ENCODE assay signal across 25 cellular contexts in the genomic region with DNA sequence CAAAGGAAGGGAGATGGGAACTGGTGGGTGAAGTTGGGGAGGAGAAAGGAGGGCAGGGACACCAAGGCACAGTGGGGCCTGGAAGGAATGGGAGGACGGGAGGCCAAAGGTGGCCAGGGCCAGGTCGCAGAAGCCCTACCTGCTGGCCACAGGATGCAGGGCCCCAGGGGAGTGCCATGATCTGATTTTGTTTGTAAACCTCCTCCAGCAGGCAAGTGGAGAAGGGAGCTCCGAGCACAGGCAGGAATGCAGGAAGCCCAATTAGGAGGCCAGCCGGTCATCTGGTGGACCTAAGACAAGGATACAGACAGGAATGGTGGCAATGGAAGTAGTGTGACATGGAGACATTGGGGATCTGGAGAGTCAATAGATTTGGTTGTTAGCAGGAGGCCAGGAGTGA.
"Had no signal": no experiment of that assay in that cellular context is flagged by ENCODE, and none has a peak within 500 bp of the region (broad histone marks: within the 10 kb centered on the region; RNA-seq: fewer than 3 reads in every experiment).

No MANE protein-coding gene starts in this region.

- H3K4me3 Mint-ChIP-seq: activated CD8-positive, alpha-beta T cell treated with anti-CD3 and anti-CD28 coated beads, Interleukin-2, amount 10 ng/mL, durations not matched to agents 7 days and 5 days; activated naive CD8-positive, alpha-beta T cell; activated T-helper 1 cell treated with anti-CD3 and anti-CD28 coated beads, Interleukin-12 subunit alpha, Interleukin-12 subunit beta, Interleukin-2, Interleukin-4 antibody, amounts not matched to agents 30 ng/mL and 10 ng/mL and 1 ng/mL, durations not matched to agents 14 hours and 24 hours and 36 hours; memory B cell; nephron progenitor cell; stimulated activated effector memory CD8-positive, alpha-beta T cell treated with anti-CD3 and anti-CD28 coated beads, Interleukin-12 subunit alpha, Interleukin-12 subunit beta, amount 100 ng/mL, for 72 hours; stimulated activated naive CD8-positive, alpha-beta T cell treated with anti-CD3 and anti-CD28 coated beads, Interleukin-15, amount 100 ng/mL, for 72 hours; T-cell; type B pancreatic cell had no signal

- H3K4me3 ChIP-seq: adrenal gland, ascending aorta, breast epithelium, colonic mucosa, gastroesophageal sphincter, mucosa of descending colon, right lobe of liver had no signal

- H3K27me3 Mint-ChIP-seq: activated naive CD8-positive, alpha-beta T cell; stimulated activated naive CD8-positive, alpha-beta T cell treated with anti-CD3 and anti-CD28 coated beads, Interleukin-15, amount 100 ng/mL, for 72 hours had no signal

- H3K36me3 ChIP-seq: adrenal gland, ascending aorta, breast epithelium, colonic mucosa, gastroesophageal sphincter, right lobe of liver had no signal

- H3K27ac Mint-ChIP-seq: activated CD8-positive, alpha-beta T cell treated with anti-CD3 and anti-CD28 coated beads, Interleukin-2, amount 10 ng/mL, durations not matched to agents 7 days and 5 days; activated naive CD8-positive, alpha-beta T cell; activated T-helper 1 cell treated with anti-CD3 and anti-CD28 coated beads, Interleukin-12 subunit alpha, Interleukin-12 subunit beta, Interleukin-2, Interleukin-4 antibody, amounts not matched to agents 30 ng/mL and 10 ng/mL and 1 ng/mL, durations not matched to agents 14 hours and 24 hours and 36 hours; memory B cell; nephron progenitor cell; stimulated activated effector memory CD8-positive, alpha-beta T cell treated with anti-CD3 and anti-CD28 coated beads, Interleukin-12 subunit alpha, Interleukin-12 subunit beta, amount 100 ng/mL, for 72 hours; T-cell had no signal

- DNase-seq: activated CD4-positive, alpha-beta T cell treated with anti-CD3 and anti-CD28 coated beads for 1 hour; activated CD4-positive, alpha-beta T cell treated with anti-CD3 and anti-CD28 coated beads, Interleukin-2, amount 50 U/mL, for 1 hour; activated CD8-positive, alpha-beta T cell treated with anti-CD3 and anti-CD28 coated beads, Interleukin-2, amount 10 ng/mL, durations not matched to agents 7 days and 5 days; activated gamma-delta T cell treated with Interleukin-2 at 50 U/mL for 16 hours; adrenal gland; colonic mucosa; head of caudate nucleus; hypothalamus; mucosa of descending colon; nephron progenitor cell; nucleus accumbens; right lobe of liver; small intestine; stimulated activated CD4-positive, alpha-beta T cell treated with anti-CD3 and anti-CD28 coated beads, Interleukin-2, amount 100 ng/mL, for 24 hours; stimulated activated naive CD8-positive, alpha-beta T cell treated with anti-CD3 and anti-CD28 coated beads, Interleukin-15, amount 100 ng/mL, for 72 hours; T-cell had no signal

- FAIRE-seq: small intestine, TTC549 had no signal

- H3K27ac ChIP-seq: ascending aorta, breast epithelium, colonic mucosa, right lobe of liver had no signal

- H3K4me1 Mint-ChIP-seq: memory B cell; stimulated activated effector memory CD8-positive, alpha-beta T cell treated with anti-CD3 and anti-CD28 coated beads, Interleukin-12 subunit alpha, Interleukin-12 subunit beta, amount 100 ng/mL, for 72 hours; stimulated activated naive CD8-positive, alpha-beta T cell treated with anti-CD3 and anti-CD28 coated beads, Interleukin-15, amount 100 ng/mL, for 72 hours; T-cell had no signal

- H3K36me3 Mint-ChIP-seq: activated naive CD8-positive, alpha-beta T cell; memory B cell; stimulated activated effector memory CD8-positive, alpha-beta T cell treated with anti-CD3 and anti-CD28 coated beads, Interleukin-12 subunit alpha, Interleukin-12 subunit beta, amount 100 ng/mL, for 72 hours; T-cell; type B pancreatic cell had no signal

- H3K4me1 ChIP-seq: colonic mucosa, right lobe of liver had no signal

- H3K9me3 ChIP-seq: adrenal gland, ascending aorta, breast epithelium, colonic mucosa, gastroesophageal sphincter, mucosa of descending colon, right lobe of liver had no signal

- H3K9me3 Mint-ChIP-seq: activated T-helper 1 cell treated with anti-CD3 and anti-CD28 coated beads, Interleukin-12 subunit alpha, Interleukin-12 subunit beta, Interleukin-2, Interleukin-4 antibody, amounts not matched to agents 30 ng/mL and 10 ng/mL and 1 ng/mL, durations not matched to agents 14 hours and 24 hours and 36 hours; memory B cell; nephron progenitor cell; stimulated activated effector memory CD8-positive, alpha-beta T cell treated with anti-CD3 and anti-CD28 coated beads, Interleukin-12 subunit alpha, Interleukin-12 subunit beta, amount 100 ng/mL, for 72 hours; stimulated activated naive CD8-positive, alpha-beta T cell treated with anti-CD3 and anti-CD28 coated beads, Interleukin-15, amount 100 ng/mL, for 72 hours; T-cell; type B pancreatic cell had no signal

- ATAC-seq: activated CD8-positive, alpha-beta T cell treated with anti-CD3 and anti-CD28 coated beads, Interleukin-2, amount 10 ng/mL, durations not matched to agents 7 days and 5 days; gastroesophageal sphincter; mucosa of descending colon; right lobe of liver; stimulated activated effector memory CD8-positive, alpha-beta T cell treated with anti-CD3 and anti-CD28 coated beads, Interleukin-12 subunit alpha, Interleukin-12 subunit beta, amount 100 ng/mL, for 72 hours; stimulated activated naive CD8-positive, alpha-beta T cell treated with anti-CD3 and anti-CD28 coated beads, Interleukin-15, amount 100 ng/mL, for 72 hours; T-cell had no signal

- H3K27me3 ChIP-seq: adrenal gland, ascending aorta, breast epithelium, colonic mucosa, gastroesophageal sphincter, right lobe of liver had no signal
